In the genomic region with DNA sequence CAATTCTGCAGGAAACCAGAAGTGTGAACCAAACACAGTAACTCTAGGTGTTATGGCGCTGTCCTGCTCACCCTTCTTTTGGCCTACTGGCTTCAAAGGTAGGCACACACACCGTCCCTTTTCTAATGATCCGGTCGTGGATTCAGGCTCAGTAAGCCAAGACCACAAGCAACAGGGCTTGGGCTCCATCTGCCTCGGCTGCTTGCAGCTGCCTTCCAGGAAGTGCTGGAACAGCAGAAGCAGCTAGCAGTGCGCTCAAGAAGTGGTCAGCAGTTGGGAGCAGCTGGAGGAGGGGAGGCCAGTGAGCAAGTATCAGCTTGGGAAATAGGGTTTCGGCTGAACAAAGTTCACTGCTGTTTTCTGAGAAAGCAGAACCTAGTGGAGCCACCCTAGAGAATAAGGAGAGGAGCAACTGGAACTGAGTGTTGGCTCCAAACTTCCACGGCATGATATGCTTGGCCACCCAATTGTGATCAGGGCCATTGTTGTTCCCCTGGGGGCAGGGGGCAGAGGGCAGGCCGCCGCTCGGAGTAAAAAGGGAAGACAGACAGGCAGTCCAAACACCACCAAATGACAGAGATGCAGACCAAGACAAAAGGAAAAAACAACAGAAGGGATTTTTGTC, we compare ENCODE assay signal across 8 cellular contexts.
DNase-seq lines count a peak whose midpoint lies in the region; ATAC-seq and TF ChIP-seq lines count a peak whose summit lies in the region.

No MANE protein-coding gene starts in this region.

- WGBS in endodermal cell (ENCODE audit: insufficient coverage in 1 of 2, insufficient read length in 1 of 2), 2 experiments = 87 to 88% methylated on average over 7 to 11 of the region's 11 CpGs

- intact Hi-C loops in Panc1 (cut with micrococcal nuclease; ENCODE audit: unreplicated experiment) = loop anchor here (5.0 kb wide), 1 partner anchor 233 kb away; no protein-coding TSS in a partner anchor

- H3K36me3 ChIP-seq in Panc1 (ENCODE audit: control insufficient read depth, insufficient read depth, low read length) (no peaks in the 10 kb centered on the region), endodermal cell (ENCODE audit: control insufficient read depth, insufficient read depth, low read length) (no peaks in the 10 kb centered on the region)

- no peak overlapping the region for H3K4me3 ChIP-seq in Panc1 (ENCODE audit: low read depth in 2 of 2, low read length in 2 of 2)
- H3K4me3 ChIP-seq in endodermal cell (ENCODE audit: low read length) = no peak overlapping the region

- no peaks in the 10 kb centered on the region for H3K27me3 Mint-ChIP-seq in endodermal cell (ENCODE audit: insufficient read depth)
- H3K27me3 Mint-ChIP-seq in natural killer cell treated with Interleukin-12 subunit alpha and Interleukin-12 subunit beta and Interleukin-15 and Interleukin-18, amount 100 ng/mL, for 72 hours = no peaks in the 10 kb centered on the region

- H3K27ac Mint-ChIP-seq in endodermal cell = peak overlapping the region; percentile 79
- H3K27ac Mint-ChIP-seq in natural killer cell treated with Interleukin-12 subunit alpha and Interleukin-12 subunit beta and Interleukin-15 and Interleukin-18, amount 100 ng/mL, for 72 hours = peak overlapping the region; percentile 89 to 98

- no peak overlapping the region for H3K4me3 Mint-ChIP-seq in endodermal cell
- H3K4me3 Mint-ChIP-seq in natural killer cell treated with Interleukin-12 subunit alpha and Interleukin-12 subunit beta and Interleukin-15 and Interleukin-18, amount 100 ng/mL, for 72 hours = peak overlapping the region; percentile 75

- CTCF ChIA-PET in Panc1 (lab: Charles Lee) = no interaction called here

- peaks cover 39% of the 10 kb centered on the region for H3K4me1 Mint-ChIP-seq in endodermal cell
- peaks cover 48 to 63% of the 10 kb centered on the region in 2 donors for H3K4me1 Mint-ChIP-seq in natural killer cell treated with Interleukin-12 subunit alpha and Interleukin-12 subunit beta and Interleukin-15 and Interleukin-18, amount 100 ng/mL, for 72 hours (ENCODE audit: low read depth in 2 of 2)

- peaks cover 3% of the 10 kb centered on the region for H3K9me3 Mint-ChIP-seq in endodermal cell
- H3K9me3 Mint-ChIP-seq in natural killer cell treated with Interleukin-12 subunit alpha and Interleukin-12 subunit beta and Interleukin-15 and Interleukin-18, amount 100 ng/mL, for 72 hours = no peaks in the 10 kb centered on the region

- TF ChIP-seq CTCF in Panc1 (IDR thresholded peaks at IDR 0.05) = no peak
- no peak for TF ChIP-seq CTCF in endodermal cell (conservative IDR thresholded peaks at IDR 0.05)
- no peak for TF ChIP-seq CTCF in GM13977 (IDR thresholded peaks at IDR 0.05; ENCODE audit: extremely low read depth, insufficient read depth, missing control alignments)

- H3K27ac ChIP-seq in Panc1 (ENCODE audit: low read length) (peak overlapping the region; percentile 100), endodermal cell (ENCODE audit: low read depth, low read length) (peak overlapping the region; percentile 10)

- no TSS peak for BruUV-seq in Panc1 (replicated peaks; lab: Mats Ljungman, UMichigan)

- in situ Hi-C loops in Panc1 (cut with HindIII; ENCODE audit: low pct_unique_long_range_greater_than_20kb, low sequenced_read_pairs) (loop anchor here (10.0 to 25.0 kb wide), 2 partner anchors 120 to 343 kb away; partner anchors contain the start of gene IRF2BP2), GM13977 (cut with MboI; ENCODE audit: low pct_unique_long_range_greater_than_20kb, low sequenced_read_pairs, unreplicated experiment) (no loop called here)

- H3K9ac ChIP-seq in endodermal cell (ENCODE audit: extremely low read depth, low read length, poor library complexity, severe bottlenecking) = no peak overlapping the region

- H3K27me3 ChIP-seq in Panc1 (ENCODE audit: control insufficient read depth, insufficient read depth, low read length) (no peaks in the 10 kb centered on the region), endodermal cell (ENCODE audit: control insufficient read depth, insufficient read depth, low read length, poor library complexity, severe bottlenecking) (no peaks in the 10 kb centered on the region)

- POLR2A ChIA-PET in Panc1 (lab: Charles Lee) = interaction anchor here (0.7 kb wide), 1 partner anchor 30 kb away, joined by 3 read pairs; no protein-coding TSS in a partner anchor

- ATAC-seq in Panc1 = no peak
- ATAC-seq in natural killer cell treated with Interleukin-12 subunit alpha and Interleukin-12 subunit beta and Interleukin-15 and Interleukin-18, amount 100 ng/mL, for 72 hours = peak; percentile 64 to 75

- peaks cover 6% of the 10 kb centered on the region; the same call in 1 of the 2 replicates for H3K9me3 ChIP-seq in Panc1 (ENCODE audit: control insufficient read depth, insufficient read depth, low read depth, low read length)
- no peaks in the 10 kb centered on the region for H3K9me3 ChIP-seq in endodermal cell (ENCODE audit: control insufficient read depth, low read length)

- peak; percentile 60 for DNase-seq in activated CD8-positive, alpha-beta memory T cell treated with anti-CD3 and anti-CD28 coated beads for 24 hours
- no peak for DNase-seq in activated CD8-positive, alpha-beta memory T cell treated with anti-CD3 and anti-CD28 coated beads, Interleukin-2, amount 50 U/mL, for 4 hours
- DNase-seq in Panc1 (ENCODE audit: low read depth, low spot score) = no peak
- no peak for DNase-seq in endodermal cell
- no peak for DNase-seq in natural killer cell treated with Interleukin-12 subunit alpha and Interleukin-12 subunit beta and Interleukin-15 and Interleukin-18, amount 100 ng/mL, for 72 hours (ENCODE audit: low spot score)
- no peak for DNase-seq in stimulated activated naive CD4-positive, alpha-beta T cell treated with Interleukin-2 at 50 U/mL for 16 hours (lab: John Stamatoyannopoulos, UW)
- DNase-seq in putamen (ENCODE audit: low spot score) = no peak
- no peak for DNase-seq in GM13977 (ENCODE audit: low spot score)

- no peaks in the 10 kb centered on the region for H3K36me3 Mint-ChIP-seq in endodermal cell (ENCODE audit: low read depth)
- no peaks in the 10 kb centered on the region for H3K36me3 Mint-ChIP-seq in natural killer cell treated with Interleukin-12 subunit alpha and Interleukin-12 subunit beta and Interleukin-15 and Interleukin-18, amount 100 ng/mL, for 72 hours

- H3K4me1 ChIP-seq in Panc1 (ENCODE audit: control insufficient read depth, insufficient read depth, low read length) (peaks cover 62% of the 10 kb centered on the region), endodermal cell (ENCODE audit: control insufficient read depth, insufficient read depth, low read length) (peaks cover 22% of the 10 kb centered on the region)
